ENCODE assay signal across 20 cellular contexts in the genomic region with DNA sequence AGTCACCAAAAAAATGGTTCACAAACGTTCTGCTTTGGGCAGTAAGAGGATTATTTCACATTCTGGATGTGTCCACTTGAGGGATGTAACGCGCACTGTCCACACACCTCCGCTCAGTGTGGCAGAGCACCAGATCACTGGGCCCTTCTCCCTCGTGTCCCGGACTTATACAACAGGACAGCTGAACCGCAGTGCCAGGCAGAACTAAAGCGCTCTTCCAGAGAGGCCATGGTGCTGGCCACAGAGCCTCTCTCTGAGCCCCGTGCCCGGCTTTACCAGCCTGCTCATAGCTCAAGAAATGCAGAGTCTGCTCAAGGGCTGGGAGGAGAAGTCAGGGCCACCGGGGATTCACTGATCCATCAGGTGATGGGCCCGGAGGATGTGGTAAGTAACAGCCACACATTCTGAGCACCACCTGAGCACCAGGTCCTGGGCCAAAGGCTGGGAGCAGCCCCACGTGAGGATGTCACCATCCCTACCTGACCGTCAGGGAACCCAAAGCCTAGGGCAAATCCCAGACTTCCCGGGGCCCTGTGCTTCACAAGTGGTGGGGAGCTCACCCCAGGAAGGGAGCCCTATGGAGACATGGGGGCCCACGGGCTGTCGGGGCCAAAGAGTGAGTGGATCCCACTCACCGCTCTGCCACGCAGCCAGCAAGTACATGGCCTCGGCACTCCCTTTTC.
DNase-seq lines count a peak whose midpoint lies in the region; ATAC-seq and TF ChIP-seq lines count a peak whose summit lies in the region.
"Had no signal": no experiment of that assay in that cellular context is flagged by ENCODE, and none has a peak within 500 bp of the region (broad histone marks: within the 10 kb centered on the region; RNA-seq: fewer than 3 reads in every experiment).

No MANE protein-coding gene starts in this region.

- in situ Hi-C loops in brain microvascular endothelial cell (cut with HindIII; ENCODE audit: low pct_ligation_motif_present, low sequenced_read_pairs) = no loop called here

- intact Hi-C loops in heart left ventricle (cut with DNase I) = no loop called here

- no peaks in the 10 kb centered on the region for H3K27me3 ChIP-seq in heart left ventricle
- H3K27me3 ChIP-seq in parathyroid adenoma (ENCODE audit: control insufficient read depth, insufficient read depth, low read length) = no peaks in the 10 kb centered on the region
- no peaks in the 10 kb centered on the region for H3K27me3 ChIP-seq in upper lobe of left lung
- H3K27me3 ChIP-seq in brain microvascular endothelial cell (replicated peaks) = no peaks in the 10 kb centered on the region
- H3K27me3 ChIP-seq: body of pancreas had no signal

- TF ChIP-seq EP300 in upper lobe of left lung (IDR thresholded peaks at IDR 0.05) = no peak

- TF ChIP-seq CTCF in RWPE1 (conservative IDR thresholded peaks at IDR 0.05; ENCODE audit: low read depth) = no peak
- no peak for TF ChIP-seq CTCF in heart left ventricle (IDR thresholded peaks at IDR 0.05)
- no peak for TF ChIP-seq CTCF in parathyroid adenoma (IDR thresholded peaks at IDR 0.05)
- TF ChIP-seq CTCF in upper lobe of left lung (IDR thresholded peaks at IDR 0.05) = no peak
- no peak for TF ChIP-seq CTCF in brain microvascular endothelial cell (IDR thresholded peaks at IDR 0.05; ENCODE audit: low read depth, low read length, missing control alignments)

- H3K4me2 ChIP-seq in parathyroid adenoma (ENCODE audit: low read length) = no peak overlapping the region

- CTCF ChIA-PET in RWPE1 (lab: Yijun Ruan, JAX) = interaction anchor here (0.7 kb wide), 1 partner anchor 26 kb away, joined by 3 read pairs; no protein-coding TSS in a partner anchor

- H3K36me3 ChIP-seq in heart left ventricle (peaks cover 0 to 23% (median 0%) of the 10 kb centered on the region in 9 donors), parathyroid adenoma (ENCODE audit: control insufficient read depth, insufficient read depth, low read length) (no peaks in the 10 kb centered on the region), upper lobe of left lung (peaks cover 0 to 5% (median 0%) of the 10 kb centered on the region in 4 donors), brain microvascular endothelial cell (replicated peaks) (no peaks in the 10 kb centered on the region)
- H3K36me3 ChIP-seq: prostate gland had no signal

- ATAC-seq in heart left ventricle = peak; percentile 9 to 50 (median 30)
- ATAC-seq in upper lobe of left lung (ENCODE audit: low FRiP score in 2 of 2) = no peak
- ATAC-seq in HG02840 (IDR thresholded peaks at IDR 0.05; ENCODE audit: low FRiP score, unreplicated experiment) = no peak
- ATAC-seq: activated naive CD4-positive, alpha-beta T cell treated with anti-CD3 and anti-CD28 coated beads, Interleukin-2, amount 50 U/mL, for 72 hours; body of pancreas had no signal

- H3K4me3 ChIP-seq in heart left ventricle (no peak overlapping the region), parathyroid adenoma (ENCODE audit: low read depth, low read length) (no peak overlapping the region), upper lobe of left lung (no peak overlapping the region), brain microvascular endothelial cell (ENCODE audit: low read depth, low read length) (no peak overlapping the region)
- H3K4me3 ChIP-seq: body of pancreas, prostate gland had no signal

- H2AFZ ChIP-seq in parathyroid adenoma = no peak overlapping the region

- H3K9ac ChIP-seq in parathyroid adenoma = no peak overlapping the region

- H3K9me3 ChIP-seq in heart left ventricle = no peaks in the 10 kb centered on the region
- no peaks in the 10 kb centered on the region for H3K9me3 ChIP-seq in parathyroid adenoma (ENCODE audit: control insufficient read depth, low read length)
- no peaks in the 10 kb centered on the region for H3K9me3 ChIP-seq in upper lobe of left lung
- H3K9me3 ChIP-seq: body of pancreas, prostate gland had no signal

- H3K4me1 ChIP-seq in heart left ventricle (peaks cover 35 to 98% (median 84%) of the 10 kb centered on the region in 12 donors), parathyroid adenoma (peaks cover 51% of the 10 kb centered on the region), upper lobe of left lung (peaks cover 63 to 86% (median 75%) of the 10 kb centered on the region in 4 donors)
- H3K4me1 ChIP-seq: prostate gland had no signal

- peak overlapping the region; percentile 6; the same call in 1 of the 2 replicates for H3K27ac ChIP-seq in RWPE1
- H3K27ac ChIP-seq in heart left ventricle = peak overlapping the region in 11 of 12 donors; percentile 43 to 86 (median 60)
- H3K27ac ChIP-seq in parathyroid adenoma = peak overlapping the region; percentile 82
- H3K27ac ChIP-seq in upper lobe of left lung = peak overlapping the region; percentile 50 to 73 (median 56)
- no peak overlapping the region for H3K27ac ChIP-seq in brain microvascular endothelial cell
- H3K27ac ChIP-seq: body of pancreas, prostate gland had no signal

- H3K79me2 ChIP-seq in parathyroid adenoma = peaks cover 86% of the 10 kb centered on the region

- POLR2A ChIA-PET in RWPE1 (lab: Yijun Ruan, JAX; ENCODE audit: low non-redundant PET) = no interaction called here

- 67 to 84% (median 80%) methylated on average over 17 to 20 of the region's 20 CpGs for WGBS in heart left ventricle, 4 donors
- WGBS in upper lobe of left lung, 2 donors = 87 to 91% methylated on average over 13 to 20 of the region's 20 CpGs

- DNase-seq in RWPE1 (ENCODE audit: low spot score) (no peak), heart left ventricle (no peak), upper lobe of left lung (no peak), brain microvascular endothelial cell (no peak), NCI-H128 (lab: John Stamatoyannopoulos, UW; ENCODE audit: unreplicated experiment) (no peak)
- DNase-seq: activated CD4-positive, alpha-beta memory T cell treated with anti-CD3 and anti-CD28 coated beads for 36 hours; activated T-cell treated with anti-CD3 and anti-CD28 coated beads, Interleukin-2, amount 50 U/mL, for 1 hour; AML-193; body of pancreas; HFFc6; Kasumi-1; naive thymus-derived CD4-positive, alpha-beta T cell; NCI-H1092; NCI-H526; SHP77; stimulated activated CD4-positive, alpha-beta T cell treated with anti-CD3 and anti-CD28 coated beads, Interleukin-12 subunit alpha, Interleukin-12 subunit beta, amount 100 ng/mL, for 4 hours had no signal

- TF ChIP-seq POLR2A in heart left ventricle (IDR thresholded peaks at IDR 0.05) (no peak), upper lobe of left lung (IDR thresholded peaks at IDR 0.05) (no peak)

Comparison
In these comparisons a context has a peak if more than half of its experiments do, and no peak if none do; other contexts are left out.
1. ATAC-seq: peak in heart left ventricle (4 of 4); none in upper lobe of left lung (0 of 2) and HG02840 (single experiment).